In the genomic region with DNA sequence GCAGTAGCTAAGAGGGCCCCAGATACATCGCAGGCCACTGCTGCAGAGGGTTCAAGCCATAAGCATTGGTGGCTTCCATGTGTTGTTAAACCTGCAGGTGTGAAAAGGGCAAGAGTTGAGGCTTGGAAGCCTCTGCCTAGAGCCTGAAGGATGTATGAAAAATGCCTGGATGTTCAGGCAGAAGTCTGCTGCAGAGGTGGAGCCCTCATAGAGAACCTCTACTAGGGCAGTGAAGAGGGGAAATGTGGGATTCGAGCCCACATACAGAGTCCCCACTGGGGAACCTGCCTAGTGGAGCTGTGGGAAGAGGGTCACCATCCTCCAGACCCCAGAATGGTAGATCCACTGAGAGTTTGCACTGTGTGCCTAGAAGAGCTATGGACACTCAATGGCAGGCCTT, we compare ENCODE assay signal across 26 cellular contexts. TPM values are rescaled to one million over a fixed set of nuclear protein-coding genes. Genes with fewer than 3 reads are reported as not detected.
DNase-seq lines count a peak whose midpoint lies in the region; ATAC-seq, FAIRE-seq and TF ChIP-seq lines count a peak whose summit lies in the region.
"Had no signal": no experiment of that assay in that cellular context is flagged by ENCODE, and none has a peak within 500 bp of the region (broad histone marks: within the 10 kb centered on the region; RNA-seq: fewer than 3 reads in every experiment).

No MANE protein-coding gene starts in this region.

- FAIRE-seq in GM12878 (lab: Jason Lieb, UNC) = no peak
- FAIRE-seq in H54 (lab: Jason Lieb, UNC) = no peak
- FAIRE-seq: A204.1, D721Med, GM12892, GM19239 had no signal

- no peaks in the 10 kb centered on the region for H3K36me3 ChIP-seq in OCI-LY7 (ENCODE audit: insufficient read depth, low read length)
- H3K36me3 ChIP-seq in GM12878 (ENCODE audit: control insufficient read depth in 2 of 2, insufficient read depth in 2 of 2, low read length in 1 of 2) = no peaks in the 10 kb centered on the region
- no peaks in the 10 kb centered on the region for H3K36me3 ChIP-seq in subcutaneous abdominal adipose tissue (ENCODE audit: control insufficient read depth in 5 of 5, insufficient read depth in 5 of 5, low read length in 5 of 5)
- no peaks in the 10 kb centered on the region for H3K36me3 ChIP-seq in left ventricle myocardium inferior
- H3K36me3 ChIP-seq: BE2C; BLaER1 treated with 17β-estradiol and CSF1 and Interleukin-3, amounts not matched to agents 10 nM and 100 nM had no signal

- H3K27me3 ChIP-seq in GM12878 (replicated peaks in 1 of 2; ENCODE audit: control insufficient read depth in 2 of 2, insufficient read depth in 2 of 2, low read length in 1 of 2) (no peaks in the 10 kb centered on the region), subcutaneous abdominal adipose tissue (ENCODE audit: control insufficient read depth in 5 of 5, insufficient read depth in 4 of 5, low read length in 5 of 5) (no peaks in the 10 kb centered on the region), left ventricle myocardium inferior (ENCODE audit: low read depth) (no peaks in the 10 kb centered on the region)
- H3K27me3 ChIP-seq: BE2C; BLaER1 treated with 17β-estradiol and CSF1 and Interleukin-3, amounts not matched to agents 10 nM and 100 nM had no signal

- 23% methylated on average over 2 of the region's 2 CpGs for WGBS in GM12878 (ENCODE audit: insufficient coverage, insufficient replicate concordance, low lambda C conversion rate, missing lambda C conversion rate)

- intact Hi-C loops in OCI-LY7 (cut with micrococcal nuclease; ENCODE audit: unreplicated experiment) (no loop called here), GM12878 (cut with micrococcal nuclease; ENCODE audit: unreplicated experiment) (no loop called here), left ventricle myocardium inferior (cut with micrococcal nuclease) (no loop called here)

- H3K27ac ChIP-seq in OCI-LY7 (ENCODE audit: low read depth, low read length, poor library complexity, severe bottlenecking) = no peak overlapping the region
- H3K27ac ChIP-seq in GM12878 (ENCODE audit: control insufficient read depth, insufficient read depth) = no peak overlapping the region
- H3K27ac ChIP-seq in subcutaneous abdominal adipose tissue (ENCODE audit: low read depth, low read length) = no peak overlapping the region
- H3K27ac ChIP-seq in left ventricle myocardium inferior (replicated peaks) = no peak overlapping the region
- H3K27ac ChIP-seq: 22Rv1; BLaER1 treated with 17β-estradiol and CSF1 and Interleukin-3, amounts not matched to agents 10 nM and 100 nM had no signal

- TF ChIP-seq CTCF in OCI-LY7 (conservative IDR thresholded peaks at IDR 0.05; ENCODE audit: low read length) = no peak
- no peak for TF ChIP-seq CTCF in GM12878 (IDR thresholded peaks at IDR 0.05 in 2 of 3, conservative IDR thresholded peaks at IDR 0.05 in 1 of 3; ENCODE audit: control insufficient read depth in 2 of 3, extremely low read depth in 1 of 3, insufficient read depth in 1 of 3, low read depth in 3 of 3, low read length in 3 of 3)
- no peak for TF ChIP-seq CTCF in left ventricle myocardium inferior (IDR thresholded peaks at IDR 0.05; ENCODE audit: borderline replicate concordance)

- POLR2A ChIA-PET in OCI-LY7 (lab: Charles Lee) (no interaction called here), GM12878 (lab: Charles Lee) (no interaction called here)

- no peak overlapping the region for H3K4me3 ChIP-seq in OCI-LY7 (ENCODE audit: low read depth, low read length, poor library complexity, severe bottlenecking)
- no peak overlapping the region for H3K4me3 ChIP-seq in GM12878
- peak overlapping the region in 3 of 5 donors; percentile 3 to 33 (median 24) for H3K4me3 ChIP-seq in subcutaneous abdominal adipose tissue (ENCODE audit: low read depth in 1 of 5, low read length in 5 of 5)
- no peak overlapping the region for H3K4me3 ChIP-seq in left ventricle myocardium inferior

- RAD21 ChIA-PET in GM12878 (lab: Charles Lee; ENCODE audit: unreplicated experiment) = no interaction called here

- no peak overlapping the region for H2AFZ ChIP-seq in OCI-LY7 (ENCODE audit: low read length)
- H2AFZ ChIP-seq in GM12878 (ENCODE audit: control insufficient read depth, low read depth, low read length) = no peak overlapping the region

- TF ChIP-seq RAD21 in GM12878 (IDR thresholded peaks at IDR 0.05; ENCODE audit: insufficient read depth, low read depth, low read length) = no peak

- H3K9ac ChIP-seq in GM12878 (ENCODE audit: control insufficient read depth, insufficient read depth, low read length) (no peak overlapping the region), subcutaneous abdominal adipose tissue (ENCODE audit: low read length in 5 of 5) (no peak overlapping the region)
- H3K9ac ChIP-seq: BLaER1 treated with 17β-estradiol and CSF1 and Interleukin-3, amounts not matched to agents 10 nM and 100 nM had no signal

- H4K20me1 ChIP-seq in OCI-LY7 (ENCODE audit: insufficient read depth, low read length) = no peaks in the 10 kb centered on the region
- H4K20me1 ChIP-seq in GM12878 (ENCODE audit: control insufficient read depth, insufficient read depth) = no peaks in the 10 kb centered on the region
- H4K20me1 ChIP-seq: BLaER1 treated with 17β-estradiol and CSF1 and Interleukin-3, amounts not matched to agents 10 nM and 100 nM had no signal

- no peak overlapping the region for H3K4me2 ChIP-seq in OCI-LY7 (ENCODE audit: low read length)
- H3K4me2 ChIP-seq in GM12878 (ENCODE audit: control insufficient read depth, insufficient read depth) = no peak overlapping the region

- no peaks in the 10 kb centered on the region for H3K9me2 ChIP-seq in OCI-LY7 (ENCODE audit: insufficient read depth, low read length)

- no peaks in the 10 kb centered on the region for H3K9me3 ChIP-seq in OCI-LY7 (ENCODE audit: low read length)
- H3K9me3 ChIP-seq in GM12878 (replicated peaks; ENCODE audit: control insufficient read depth, insufficient read depth, low read length) = peaks cover 12% of the 10 kb centered on the region
- peaks cover 0 to 12% (median 9%) of the 10 kb centered on the region in 5 donors for H3K9me3 ChIP-seq in subcutaneous abdominal adipose tissue (ENCODE audit: control insufficient read depth in 5 of 5, low read length in 5 of 5)
- peaks cover 13% of the 10 kb centered on the region for H3K9me3 ChIP-seq in left ventricle myocardium inferior (replicated peaks)
- H3K9me3 ChIP-seq: BE2C had no signal

- no peak for TF ChIP-seq POLR2A in GM12878 (IDR thresholded peaks at IDR 0.05; ENCODE audit: low read depth, low read length)
- no peak for TF ChIP-seq POLR2A in H54 (IDR thresholded peaks at IDR 0.05; ENCODE audit: low read depth, low read length)

- no peaks in the 10 kb centered on the region for H3K4me1 ChIP-seq in OCI-LY7 (ENCODE audit: insufficient read depth, low read length, poor library complexity, severe bottlenecking)
- peaks cover 5% of the 10 kb centered on the region; the same call in 1 of the 2 replicates for H3K4me1 ChIP-seq in GM12878 (ENCODE audit: control insufficient read depth, insufficient read depth, low read length)
- H3K4me1 ChIP-seq in subcutaneous abdominal adipose tissue (ENCODE audit: control insufficient read depth in 5 of 5, insufficient read depth in 5 of 5, low read length in 5 of 5) = peaks cover 0 to 3% (median 0%) of the 10 kb centered on the region in 5 donors
- no peaks in the 10 kb centered on the region for H3K4me1 ChIP-seq in left ventricle myocardium inferior
- H3K4me1 ChIP-seq: BE2C had no signal

- in situ Hi-C loops in GM12878 (cut with MboI) = no loop called here

- no peak for TF ChIP-seq EP300 in GM12878 (IDR thresholded peaks at IDR 0.05; ENCODE audit: borderline replicate concordance in 1 of 2, control insufficient read depth in 1 of 2, low read depth in 2 of 2, low read length in 2 of 2)

- SMC1A ChIA-PET in GM12878 (lab: Charles Lee; ENCODE audit: uncharacterized antibody, unreplicated experiment) = no interaction called here

- no TSS peak for BruUV-seq in OCI-LY7 (replicated peaks; lab: Mats Ljungman, UMichigan)
- BruUV-seq in GM12878 (replicated peaks; lab: Mats Ljungman, UMichigan) = no TSS peak

- H3K79me2 ChIP-seq in OCI-LY7 (ENCODE audit: insufficient read depth, low read depth, low read length) (no peaks in the 10 kb centered on the region), GM12878 (ENCODE audit: control insufficient read depth, insufficient read depth, low read length) (no peaks in the 10 kb centered on the region)

- DNase-seq in DMS 273 (lab: John Stamatoyannopoulos, UW; ENCODE audit: unreplicated experiment) = peak; percentile 7
- DNase-seq in DMS 273 treated with DMSO at 0.1 percent for 48 hours (lab: John Stamatoyannopoulos, UW) = no peak
- peak; percentile 4 for DNase-seq in OCI-LY7 (ENCODE audit: low spot score)
- DNase-seq in GM12878 (ENCODE audit: low read depth, low spot score) = no peak
- DNase-seq in H54 (ENCODE audit: insufficient read length, low spot score) = no peak
- no peak for DNase-seq in left ventricle myocardium inferior
- DNase-seq: AML-193; BE2C; CD4-positive, alpha-beta T cell; CD8-positive, alpha-beta memory T cell; DMS153; DMS79 treated with DMSO at 0.1 percent for 48 hours; GF-D8; GOT3; H7; HCEC 1CT had no signal

- CTCF ChIA-PET in OCI-LY7 (lab: Charles Lee; ENCODE audit: unreplicated experiment) (no interaction called here), GM12878 (lab: Yijun Ruan, JAX) (no interaction called here)

- ATAC-seq in GM12878 (no peak), GM21786 (IDR thresholded peaks at IDR 0.05; ENCODE audit: unreplicated experiment) (no peak)

TF ChIP-seq in GM12878, 131 proteins besides CTCF, POLR2A, EP300 and RAD21:
- TF ChIP-seq CBX5 (IDR thresholded peaks at IDR 0.05; ENCODE audit: low read depth) (peak; percentile 95; the same call in 1 of the 2 replicates), LARP7 (IDR thresholded peaks at IDR 0.05) (no peak), ZNF217 (IDR thresholded peaks at IDR 0.05) (no peak)

RNA-seq across cellular contexts. Expression of gene ADGRL4, which starts 30.6 kb away (rescaled TPM):
- not detected in 2 replicates for total RNA-seq in OCI-LY7 (2014; rRNA removed; shearing (Covaris generic))
- not detected in 2 replicates for total RNA-seq in OCI-LY7 (2022)
- not detected in 2 replicates for total RNA-seq in GM12878 (2013; cell fraction: nucleolus; rRNA removed)
- total RNA-seq in GM12878 (2014; rRNA removed) = not detected in 2 replicates
- total RNA-seq in GM12878 (2014; rRNA removed; fragmentation: Illumina TruSeq; extraction: Trizol) = not detected in 2 replicates
- total RNA-seq in GM12878 (2021) = not detected in 2 replicates
- polyA plus RNA-seq in GM12878 (2011; ENCODE audit: low read depth) = not detected
- not detected in 2 replicates for polyA plus RNA-seq in GM12878 (2011; rRNA removed)
- polyA plus RNA-seq in GM12878 (2011; cell fraction: cytosol; rRNA removed) = not detected in 2 replicates
- not detected in 2 replicates for polyA plus RNA-seq in GM12878 (2011; cell fraction: nucleus; rRNA removed)
- not detected in 2 replicates for polyA plus RNA-seq in GM12878 (2012)
- not detected in 2 replicates for polyA plus RNA-seq in GM12878 (2014; fragmentation: Illumina TruSeq; extraction: Trizol)
- polyA plus RNA-seq in GM12878 (2014; fragmentation: Nextera tagmentation; extraction: Ambion mirVana) = not detected
- not detected in 2 replicates for polyA plus RNA-seq in GM12878 (2014; rRNA removed)
- not detected for polyA plus RNA-seq in GM12878 (2016; fragmentation: Nextera tagmentation; extraction: Ambion mirVana)
- not detected in 2 replicates for polyA minus RNA-seq in GM12878 (2011; rRNA and poly(A)+ RNA removed)
- polyA minus RNA-seq in GM12878 (2011; cell fraction: cytosol; rRNA and poly(A)+ RNA removed) = not detected in 2 replicates
- polyA minus RNA-seq in GM12878 (2011; cell fraction: nucleus; rRNA and poly(A)+ RNA removed) = not detected in 2 replicates
- total RNA-seq in left ventricle myocardium inferior = 19.3 TPM
- total RNA-seq: CD4-positive, alpha-beta T cell; CD8-positive, alpha-beta memory T cell; G401 had no signal
- polyA plus RNA-seq: CD14-positive monocyte; CD8-positive, alpha-beta memory T cell had no signal

Comparison
In these comparisons a context has a peak if more than half of its experiments do, and no peak if none do; other contexts are left out.
1. DNase-seq: peak in DMS 273 (single experiment) and OCI-LY7 (single experiment); none in DMS 273 treated with DMSO at 0.1 percent for 48 hours (single experiment), GM12878 (single experiment), H54 (single experiment) and left ventricle myocardium inferior (single experiment).
2. H3K4me3 ChIP-seq: peak in subcutaneous abdominal adipose tissue (3 of 5); none in OCI-LY7 (single experiment), GM12878 (single experiment) and left ventricle myocardium inferior (single experiment).
3. RNA of gene ADGRL4, which starts 30.6 kb away (total RNA-seq): 19.3 TPM in left ventricle myocardium inferior (single experiment); not detected in OCI-LY7 and not detected in GM12878; every median in the first group is over 10 times any median in the second.